In genomic region chr12:95328708-95329107, GRCh38 we compare ENCODE assay signal across 28 cellular contexts.
"Had no signal": no experiment of that assay in that cellular context is flagged by ENCODE, and none has a peak within 500 bp of the region (broad histone marks: within the 10 kb centered on the region; RNA-seq: fewer than 3 reads in every experiment).

No MANE protein-coding gene starts in this region.

- ATAC-seq: left colon; left lung; lower lobe of right lung; naive thymus-derived CD8-positive, alpha-beta T cell; pancreas; right cardiac atrium; stimulated activated effector memory CD8-positive, alpha-beta T cell treated with anti-CD3 and anti-CD28 coated beads, Interleukin-12 subunit alpha, Interleukin-12 subunit beta, amount 100 ng/mL, for 72 hours; upper lobe of right lung had no signal

- H3K4me3 ChIP-seq: left lung, lower lobe of right lung, pancreas, prostate gland, sigmoid colon, smooth muscle cell, suprapubic skin, thoracic aorta, tibial artery, upper lobe of right lung had no signal

- H3K36me3 ChIP-seq: left lung, lower lobe of right lung, pancreas, prostate gland, sigmoid colon, suprapubic skin, thoracic aorta, tibial artery, upper lobe of right lung had no signal

- FAIRE-seq: islet of Langerhans, kidney, pancreas, urothelium cell line had no signal

- H3K9me3 ChIP-seq: left lung, lower lobe of right lung, pancreas, prostate gland, sigmoid colon, suprapubic skin, thoracic aorta, tibial artery, upper lobe of right lung had no signal

- H3K27ac ChIP-seq: left lung, lower lobe of right lung, pancreas, prostate gland, sigmoid colon, suprapubic skin, thoracic aorta, tibial artery, upper lobe of right lung had no signal

- H3K27me3 ChIP-seq: left lung, pancreas, sigmoid colon, suprapubic skin, tibial artery, upper lobe of right lung had no signal

- H3K4me2 ChIP-seq: smooth muscle cell had no signal

- DNase-seq: hypothalamus; immature natural killer cell; kidney; left colon; left lung; lower lobe of right lung; mammary epithelial cell; mesenchymal stem cell; naive thymus-derived CD8-positive, alpha-beta T cell; nucleus accumbens; pancreas; posterior cingulate gyrus; retina; right cardiac atrium; sigmoid colon; stimulated activated CD4-positive, alpha-beta T cell treated with anti-CD3 and anti-CD28 coated beads, Interleukin-2, amount 100 ng/mL, for 24 hours; stimulated activated CD4-positive, alpha-beta T cell treated with anti-CD3 and anti-CD28 coated beads, Interleukin-4, amount 100 ng/mL, for 24 hours; stimulated activated naive CD4-positive, alpha-beta T cell; tibial artery; trophoblast cell; upper lobe of right lung had no signal

- H3K4me1 ChIP-seq: left lung, prostate gland, suprapubic skin, tibial artery, upper lobe of right lung had no signal
